In the genomic region with DNA sequence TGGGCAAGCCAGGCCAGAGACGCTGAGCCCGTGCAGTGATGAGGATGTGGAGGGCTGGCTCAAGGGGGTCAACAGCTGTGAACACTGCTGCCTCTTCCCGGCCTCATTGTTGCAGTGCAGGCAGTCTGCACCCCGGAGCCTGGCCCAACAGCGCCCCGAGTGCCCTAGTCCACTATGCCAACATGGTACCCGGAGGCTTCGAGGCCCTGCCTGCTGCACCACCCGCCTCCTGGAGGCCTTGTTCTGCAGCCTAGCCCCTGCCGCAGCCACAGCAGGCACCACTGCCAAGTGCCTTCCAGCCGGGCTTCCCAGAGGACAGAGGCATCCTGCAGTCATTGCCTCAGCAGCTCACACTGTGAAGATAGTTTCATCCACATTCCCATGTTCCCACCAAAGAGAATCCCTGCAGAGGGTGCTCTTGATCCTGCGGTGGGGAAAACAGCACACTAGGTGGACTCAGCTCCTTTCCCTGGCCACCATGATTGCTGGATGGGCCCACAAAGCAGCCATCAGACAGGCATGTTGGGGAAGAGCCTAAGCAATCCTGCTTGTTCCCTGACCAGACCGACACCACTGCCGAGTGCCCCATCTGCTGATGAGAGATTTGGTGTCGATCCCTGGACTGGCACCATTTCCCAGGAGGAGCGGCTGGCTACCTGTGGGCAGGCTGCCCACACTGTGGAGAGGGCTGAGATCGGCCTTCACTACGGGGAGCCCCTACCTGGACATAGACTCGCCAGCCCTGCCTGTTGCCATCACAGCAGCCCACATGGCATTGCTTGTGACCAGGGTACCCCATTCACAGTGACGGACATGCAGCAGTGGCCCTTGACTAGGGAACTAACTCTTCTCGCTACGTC, we compare ENCODE assay signal across 12 cellular contexts. TPM values are rescaled to one million over a fixed set of nuclear protein-coding genes. Genes with fewer than 3 reads are reported as not detected.
DNase-seq lines count a peak whose midpoint lies in the region; ATAC-seq, FAIRE-seq and TF ChIP-seq lines count a peak whose summit lies in the region.
"Had no signal": no experiment of that assay in that cellular context is flagged by ENCODE, and none has a peak within 500 bp of the region (broad histone marks: within the 10 kb centered on the region; RNA-seq: fewer than 3 reads in every experiment).

No MANE protein-coding gene starts in this region.

- no peak overlapping the region for H3K27ac ChIP-seq in H1 (ENCODE audit: low read depth, low read length)
- H3K27ac ChIP-seq: KMS-11 had no signal

- 83% methylated on average over 22 of the region's 22 CpGs; no CpG with 5 or more reads in 1 of the 2 experiments for WGBS in H1 (ENCODE audit: extremely low coverage in 1 of 2, insufficient coverage in 1 of 2, insufficient read length in 1 of 2, insufficient replicate concordance in 2 of 2, low coverage in 1 of 2, low lambda C conversion rate in 2 of 2, missing lambda C conversion rate in 1 of 2), 2 experiments

- H2AFZ ChIP-seq in H1 (ENCODE audit: low read length), result no peak overlapping the region

- intact Hi-C loops in posterior vena cava (cut with DNase I), result loop anchor here in 1 of 2 donors (10.0 kb wide), 1 partner anchor 193 kb away; no protein-coding TSS in a partner anchor

- H3K4me1 ChIP-seq in H1 (replicated peaks in 1 of 4; ENCODE audit: control insufficient read depth in 3 of 4, insufficient read depth in 4 of 4, low read length in 3 of 4), result peaks cover 0 to 5% (median 3%) of the 10 kb centered on the region in 4 experiments; a peak in 4 of 7 replicates

- H3K56ac ChIP-seq in H1 (replicated peaks; ENCODE audit: insufficient read length, low read depth, low read length), result no peak overlapping the region

- no peak overlapping the region for H3K9ac ChIP-seq in H1 (replicated peaks in 1 of 4; ENCODE audit: extremely low read depth in 1 of 4, low read depth in 3 of 4, low read length in 3 of 4)
- H3K9ac ChIP-seq: KMS-11 had no signal

- H2BK12ac ChIP-seq in H1 (ENCODE audit: low read depth, low read length), result no peak overlapping the region

- POLR2A ChIA-PET in H1 (lab: Charles Lee; ENCODE audit: partially characterized antibody), result interaction anchor here (0.6 to 2.2 kb wide), 12 partner anchors 9 to 130 kb away, joined by 3 to 10 read pairs (median 4); a partner anchor contains a TSS

- H3K14ac ChIP-seq in H1 (ENCODE audit: insufficient read length), result no peak overlapping the region

- H3K23me2 ChIP-seq in H1 (ENCODE audit: low read depth, low read length), result no peaks in the 10 kb centered on the region

- 0 out of 2 replicates have a peak overlapping the region, but pooled peaks have one; percentile 1 for H2BK5ac ChIP-seq in H1 (ENCODE audit: low read depth, low read length)

- no peak overlapping the region for H4K5ac ChIP-seq in H1 (ENCODE audit: insufficient read length, low read depth, low read length)

- H4K20me1 ChIP-seq in H1 (replicated peaks in 1 of 2; ENCODE audit: control insufficient read depth in 1 of 2, insufficient read depth in 2 of 2, low read length in 2 of 2), result peaks cover 16 to 23% of the 10 kb centered on the region in 2 experiments

- CTCF ChIA-PET in H1 (lab: Charles Lee; ENCODE audit: partially characterized antibody), result no interaction called here

- no peak overlapping the region for H2BK15ac ChIP-seq in H1 (ENCODE audit: low read length)

- no peak for FAIRE-seq in H1 (lab: Jason Lieb, UNC)
- FAIRE-seq: A204.1, colon had no signal

- H3K27me3 ChIP-seq in H1 (replicated peaks in 1 of 4; ENCODE audit: control insufficient read depth in 3 of 4, extremely low read depth in 1 of 4, insufficient read depth in 3 of 4, low read length in 3 of 4), result no peaks in the 10 kb centered on the region

- no peak overlapping the region for H4K8ac ChIP-seq in H1 (ENCODE audit: extremely low read depth, insufficient read depth, low read length)

- no peak overlapping the region for H2BK20ac ChIP-seq in H1 (ENCODE audit: low read length)

- ATAC-seq in HG03280 (IDR thresholded peaks at IDR 0.05; ENCODE audit: unreplicated experiment), result no peak

- no peak overlapping the region for H2BK120ac ChIP-seq in H1 (replicated peaks; ENCODE audit: low read depth, low read length)

- peak; percentile 33 for DNase-seq in DMS53 (lab: John Stamatoyannopoulos, UW)
- no peak for DNase-seq in DMS53 treated with DMSO at 0.1 percent for 48 hours (lab: John Stamatoyannopoulos, UW; ENCODE audit: unreplicated experiment)
- DNase-seq in NB4 (ENCODE audit: low read depth), result peak; percentile 27
- peak in 1 of 2 experiments; percentile 61 for DNase-seq in H1 (ENCODE audit: low read depth in 1 of 2, low spot score in 2 of 2)
- DNase-seq in posterior vena cava (ENCODE audit: low spot score), result peak; percentile 66
- no peak for DNase-seq in NCI-H345 (lab: John Stamatoyannopoulos, UW)
- no peak for DNase-seq in HPDE6-E6E7 (ENCODE audit: extremely low spot score)
- DNase-seq: stimulated activated CD4-positive, alpha-beta T cell treated with anti-CD3 and anti-CD28 coated beads, Interleukin-15, amount 100 ng/mL, for 24 hours had no signal

- H3K9me3 ChIP-seq in H1 (ENCODE audit: insufficient read depth in 2 of 2, low read depth in 1 of 2, low read length in 1 of 2), result peaks cover 0 to 5% of the 10 kb centered on the region in 2 experiments; a peak in 1 of 4 replicates

- H3K4ac ChIP-seq in H1 (replicated peaks; ENCODE audit: insufficient read length, low read depth, low read length), result no peak overlapping the region

- no peak overlapping the region for H2AK5ac ChIP-seq in H1 (ENCODE audit: low read depth, low read length)

- H3K4me3 ChIP-seq in NB4 (ENCODE audit: low read depth, low read length) (no peak overlapping the region), H1 (ENCODE audit: extremely low read depth in 1 of 4, insufficient read depth in 2 of 4, low read depth in 3 of 4, low read length in 4 of 4) (no peak overlapping the region)

- no peak for TF ChIP-seq EP300 in H1 (IDR thresholded peaks at IDR 0.05; ENCODE audit: borderline replicate concordance in 1 of 2, low read depth in 2 of 2, low read length in 2 of 2)

- H3K79me1 ChIP-seq in H1 (ENCODE audit: low read depth, low read length), result peaks cover 2% of the 10 kb centered on the region

- no peak overlapping the region for H4K91ac ChIP-seq in H1 (replicated peaks; ENCODE audit: insufficient read length, low read length)

- H3K79me2 ChIP-seq in H1 (ENCODE audit: control insufficient read depth in 1 of 2, insufficient read depth in 2 of 2, low read length in 2 of 2), result peaks cover 0 to 3% of the 10 kb centered on the region in 2 experiments; a peak in 2 of 4 replicates

- peak overlapping the region; percentile 7; the same call in 1 of the 2 replicates for H3K18ac ChIP-seq in H1 (ENCODE audit: extremely low read depth, low read length)

- no peak for TF ChIP-seq CTCF in NB4 (IDR thresholded peaks at IDR 0.05; ENCODE audit: low read depth, low read length)
- TF ChIP-seq CTCF in H1 (IDR thresholded peaks at IDR 0.05; ENCODE audit: control extremely low read depth in 1 of 3, insufficient read depth in 1 of 3, low read depth in 1 of 3, low read length in 3 of 3), result peak in 2 of 3 experiments; percentile 1 to 26; a peak in 2 of 4 replicates

- H3K23ac ChIP-seq in H1 (ENCODE audit: insufficient read length), result no peak overlapping the region

- no peak overlapping the region for H3K4me2 ChIP-seq in H1 (ENCODE audit: insufficient read depth in 1 of 2, low read depth in 2 of 2, low read length in 2 of 2)
- H3K4me2 ChIP-seq: KMS-11 had no signal

- peaks cover 12 to 31% (median 17%) of the 10 kb centered on the region in 4 experiments for H3K36me3 ChIP-seq in H1 (ENCODE audit: control insufficient read depth in 2 of 4, insufficient read depth in 4 of 4, low read length in 3 of 4)

- TF ChIP-seq POLR2A in NB4 (IDR thresholded peaks at IDR 0.05; ENCODE audit: extremely low read depth, insufficient read length) (no peak), H1 (IDR thresholded peaks at IDR 0.05; ENCODE audit: control extremely low read depth in 1 of 2, low read depth in 2 of 2, low read length in 2 of 2) (no peak)

- TF ChIP-seq RAD21 in H1 (IDR thresholded peaks at IDR 0.05 in 1 of 2, conservative IDR thresholded peaks at IDR 0.05 in 1 of 2; ENCODE audit: low read depth in 2 of 2, low read length in 2 of 2), result peak; percentile 6 to 28; a peak in 3 of 4 replicates

TF ChIP-seq in H1, 55 proteins besides CTCF, POLR2A, EP300 and RAD21:
- no peak for TF ChIP-seq RBBP5 (IDR thresholded peaks at IDR 0.05; ENCODE audit: borderline replicate concordance, low read depth, low read length)
- TF ChIP-seq BACH1 (IDR thresholded peaks at IDR 0.05; ENCODE audit: low read length), result no peak
- TF ChIP-seq POLR2AphosphoS5 (IDR thresholded peaks at IDR 0.05; ENCODE audit: low read depth, low read length), result peak; percentile 23; the same call in 1 of the 2 replicates

RNA-seq across cellular contexts. Expression of a gene that starts 44.9 kb away (rescaled TPM):
- 316 and 321 TPM in 2 replicates for total RNA-seq in H1 (2021; fragmentation: NEBNext Ultra II Directional; extraction: Animal tissue kit (Norgen Biotek cat#: 25700))
- 221 and 365 TPM in 2 replicates for polyA plus RNA-seq in H1 (2011; rRNA removed)
- polyA plus RNA-seq in H1 (2011; cell fraction: cytosol; rRNA removed), result 169 TPM
- polyA plus RNA-seq in H1 (2011; cell fraction: nucleus; rRNA removed), result 298 TPM
- 171 to 196 TPM (median 176 TPM) in 4 replicates for polyA plus RNA-seq in H1 (2012, experiment 1 of 2)
- 106 TPM for polyA plus RNA-seq in H1 (2012, experiment 2 of 2)
- polyA plus RNA-seq in H1 (2013, experiment 1 of 2), result 137 TPM
- polyA plus RNA-seq in H1 (2013, experiment 2 of 2), result 124 TPM
- 456 and 459 TPM in 2 replicates for polyA minus RNA-seq in H1 (2011; rRNA and poly(A)+ RNA removed)
- polyA minus RNA-seq in H1 (2011; cell fraction: cytosol; rRNA and poly(A)+ RNA removed), result 270 TPM
- 188 TPM for polyA minus RNA-seq in H1 (2011; cell fraction: nucleus; rRNA and poly(A)+ RNA removed)
- 100 to 1,000 TPM; 136 to 142 TPM for total RNA-seq in posterior vena cava

Comparison
In these comparisons a context has a peak if more than half of its experiments do, and no peak if none do; other contexts are left out.
1. DNase-seq: peak in DMS53 (single experiment), NB4 (single experiment) and posterior vena cava (single experiment); none in DMS53 treated with DMSO at 0.1 percent for 48 hours (single experiment), NCI-H345 (single experiment) and HPDE6-E6E7 (single experiment).